In the genomic region with DNA sequence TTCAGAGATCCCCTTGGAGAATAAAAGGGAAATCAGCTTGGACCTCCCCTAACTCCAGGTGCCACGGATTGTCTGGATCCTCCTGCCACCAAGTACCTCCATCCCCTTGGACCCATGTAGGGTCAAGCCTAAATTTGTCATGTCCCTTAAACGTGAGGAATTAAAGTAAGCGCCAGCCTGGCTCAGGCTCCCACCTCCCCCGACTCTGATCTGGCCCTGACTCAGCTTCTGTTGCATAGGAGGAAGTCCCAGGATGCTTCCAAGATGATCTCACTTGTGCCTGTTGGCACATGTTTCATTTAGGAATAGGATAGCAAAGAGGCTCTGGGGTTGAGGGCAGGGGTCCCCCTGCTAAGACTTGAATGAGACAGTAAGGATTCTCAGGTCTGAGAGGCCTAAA, we compare ENCODE assay signal across 10 cellular contexts.
DNase-seq lines count a peak whose midpoint lies in the region; ATAC-seq and TF ChIP-seq lines count a peak whose summit lies in the region.
"Had no signal": no experiment of that assay in that cellular context is flagged by ENCODE, and none has a peak within 500 bp of the region (broad histone marks: within the 10 kb centered on the region; RNA-seq: fewer than 3 reads in every experiment).

No MANE protein-coding gene starts in this region.

- H3F3A ChIP-seq in SK-N-SH (replicated peaks; ENCODE audit: insufficient read depth), result no peaks in the 10 kb centered on the region

- no peaks in the 10 kb centered on the region for H3K9me2 ChIP-seq in HCT116 (ENCODE audit: insufficient read depth)
- no peaks in the 10 kb centered on the region for H3K9me2 ChIP-seq in SK-N-SH

- H3K4me3 ChIP-seq in HCT116 (replicated peaks in 1 of 2; ENCODE audit: low read depth in 1 of 2, low read length in 2 of 2) (no peak overlapping the region), SK-N-SH (ENCODE audit: low read depth in 2 of 2, low read length in 1 of 2) (no peak overlapping the region), fibroblast of pulmonary artery (replicated peaks; ENCODE audit: low read depth, low read length) (no peak overlapping the region), skeletal muscle cell (ENCODE audit: low read depth, low read length) (no peak overlapping the region)
- H3K4me3 ChIP-seq in CD4-positive, alpha-beta memory T cell (ENCODE audit: low read length in 2 of 2), result no peak overlapping the region
- H3K4me3 ChIP-seq: ascending aorta had no signal

- ATAC-seq in HCT116, result no peak
- ATAC-seq in activated CD4-positive, alpha-beta T cell treated with anti-CD3 and anti-CD28 coated beads for 36 hours, result no peak

- TF ChIP-seq RAD21 in HCT116 (IDR thresholded peaks at IDR 0.05; ENCODE audit: low read depth), result no peak
- no peak for TF ChIP-seq RAD21 in SK-N-SH (IDR thresholded peaks at IDR 0.05; ENCODE audit: low read length)

- intact Hi-C loops in HCT116 (cut with micrococcal nuclease), result no loop called here
- intact Hi-C loops in CD4-positive, alpha-beta memory T cell (cut with micrococcal nuclease), result loop anchor here (10.0 kb wide), 1 partner anchor 111 kb away; no protein-coding TSS in a partner anchor
- intact Hi-C loops in activated CD4-positive, alpha-beta T cell treated with anti-CD3 and anti-CD28 coated beads for 36 hours (cut with DNase I, micrococcal nuclease), result no loop called here

- H3K27ac ChIP-seq in HCT116 (ENCODE audit: low read depth, low read length) (no peak overlapping the region), SK-N-SH (ENCODE audit: low read depth in 2 of 2, low read length in 1 of 2) (peak overlapping the region in 1 of 2 experiments; percentile 70; a peak in 2 of 4 replicates)
- H3K27ac ChIP-seq in CD4-positive, alpha-beta memory T cell (ENCODE audit: low read depth, low read length), result no peak overlapping the region
- H3K27ac ChIP-seq: ascending aorta had no signal

- TF ChIP-seq CTCF in HCT116 (IDR thresholded peaks at IDR 0.05 in 2 of 3, conservative IDR thresholded peaks at IDR 0.05 in 1 of 3; ENCODE audit: borderline replicate concordance in 1 of 3, insufficient read depth in 1 of 3, low read depth in 2 of 3, low read length in 2 of 3) (no peak), SK-N-SH (IDR thresholded peaks at IDR 0.05) (no peak), fibroblast of pulmonary artery (IDR thresholded peaks at IDR 0.05; ENCODE audit: low read length, missing control alignments) (no peak)

- H3K27ac Mint-ChIP-seq in CD4-positive, alpha-beta memory T cell, result no peak overlapping the region
- no peak overlapping the region for H3K27ac Mint-ChIP-seq in activated CD4-positive, alpha-beta T cell treated with anti-CD3 and anti-CD28 coated beads for 36 hours

- peaks cover 0 to 3% (median 0%) of the 10 kb centered on the region in 8 donors for H3K9me3 Mint-ChIP-seq in CD4-positive, alpha-beta memory T cell
- H3K9me3 Mint-ChIP-seq in activated CD4-positive, alpha-beta T cell treated with anti-CD3 and anti-CD28 coated beads for 36 hours (ENCODE audit: low read depth), result peaks cover 9% of the 10 kb centered on the region

- no peak overlapping the region for H3K9ac ChIP-seq in HCT116 (ENCODE audit: low read length)
- peak overlapping the region; percentile 5; the same call in 1 of the 2 replicates for H3K9ac ChIP-seq in SK-N-SH

- peaks cover 0 to 1% of the 10 kb centered on the region in 2 donors for H3K27me3 Mint-ChIP-seq in CD4-positive, alpha-beta memory T cell
- H3K27me3 Mint-ChIP-seq in activated CD4-positive, alpha-beta T cell treated with anti-CD3 and anti-CD28 coated beads for 36 hours, result peaks cover 3% of the 10 kb centered on the region

- BruUV-seq in HCT116 (replicated peaks; lab: Mats Ljungman, UMichigan), result no TSS peak

- peak in 1 of 2 experiments; percentile 69; a peak in 1 of 4 replicates for TF ChIP-seq EP300 in SK-N-SH (IDR thresholded peaks at IDR 0.05; ENCODE audit: borderline replicate concordance in 1 of 2, low read depth in 1 of 2, low read length in 1 of 2)

- H3K4me1 ChIP-seq in HCT116 (ENCODE audit: control insufficient read depth in 1 of 2, insufficient read depth in 2 of 2, low read length in 2 of 2) (peaks cover 0 to 22% of the 10 kb centered on the region in 2 experiments; a peak in 2 of 4 replicates), SK-N-SH (ENCODE audit: control insufficient read depth in 1 of 2, insufficient read depth in 2 of 2, low read depth in 1 of 2, low read length in 1 of 2) (peaks cover 0 to 30% of the 10 kb centered on the region in 2 experiments; a peak in 2 of 4 replicates)
- peaks cover 13% of the 10 kb centered on the region for H3K4me1 ChIP-seq in CD4-positive, alpha-beta memory T cell (ENCODE audit: insufficient read depth, low read length)

- no peaks in the 10 kb centered on the region for H3K79me2 ChIP-seq in HCT116 (ENCODE audit: insufficient read depth, low read length)
- H3K79me2 ChIP-seq in SK-N-SH (ENCODE audit: insufficient read depth), result peaks cover 3% of the 10 kb centered on the region

- CTCF ChIA-PET in HCT116 (lab: Charles Lee) (interaction anchor here (0.5 kb wide), 1 partner anchor 275 kb away, joined by 4 read pairs; no protein-coding TSS in a partner anchor), SK-N-SH (lab: Yijun Ruan, JAX) (interaction anchor here (0.8 to 1.4 kb wide), 2 partner anchors 9 to 230 kb away, joined by 3 read pairs; no protein-coding TSS in a partner anchor)
- CTCF ChIA-PET in CD4-positive, alpha-beta memory T cell (lab: Charles Lee; ENCODE audit: partially characterized antibody), result no interaction called here
- CTCF ChIA-PET in activated CD4-positive, alpha-beta T cell treated with anti-CD3 and anti-CD28 coated beads for 36 hours (lab: Charles Lee), result no interaction called here

- WGBS in SK-N-SH (ENCODE audit: low lambda C conversion rate), result 8% methylated on average over 4 of the region's 4 CpGs

- no peaks in the 10 kb centered on the region for H3K36me3 Mint-ChIP-seq in CD4-positive, alpha-beta memory T cell
- peaks cover 3% of the 10 kb centered on the region for H3K36me3 Mint-ChIP-seq in activated CD4-positive, alpha-beta T cell treated with anti-CD3 and anti-CD28 coated beads for 36 hours (ENCODE audit: low read depth)

- no peak overlapping the region for H3K4me3 Mint-ChIP-seq in CD4-positive, alpha-beta memory T cell
- no peak overlapping the region for H3K4me3 Mint-ChIP-seq in activated CD4-positive, alpha-beta T cell treated with anti-CD3 and anti-CD28 coated beads for 36 hours

- DNase-seq in HCT116 (ENCODE audit: low read depth, low spot score), result no peak
- DNase-seq in SK-N-SH, result no peak
- peak; percentile 73 for DNase-seq in fibroblast of pulmonary artery (ENCODE audit: low read depth)
- peak; percentile 67 for DNase-seq in skeletal muscle cell (ENCODE audit: low read depth)
- DNase-seq in activated T-cell treated with anti-CD3 and anti-CD28 coated beads, Interleukin-2, amount 50 U/mL, for 1 hour, result no peak
- no peak for DNase-seq in NCI-H2107 (lab: John Stamatoyannopoulos, UW)
- no peak for DNase-seq in CD4-positive, alpha-beta memory T cell
- DNase-seq in activated CD4-positive, alpha-beta T cell treated with anti-CD3 and anti-CD28 coated beads for 36 hours, result no peak
- DNase-seq: midbrain had no signal

- H4K20me1 ChIP-seq in HCT116 (ENCODE audit: insufficient read depth) (no peaks in the 10 kb centered on the region), SK-N-SH (ENCODE audit: insufficient read depth) (no peaks in the 10 kb centered on the region)

- H3K36me3 ChIP-seq in HCT116 (ENCODE audit: control insufficient read depth in 1 of 2, insufficient read depth in 2 of 2, low read length in 2 of 2), result no peaks in the 10 kb centered on the region
- no peaks in the 10 kb centered on the region for H3K36me3 ChIP-seq in SK-N-SH (replicated peaks in 1 of 2; ENCODE audit: control insufficient read depth in 1 of 2, insufficient read depth in 2 of 2, low read length in 1 of 2)
- no peaks in the 10 kb centered on the region for H3K36me3 ChIP-seq in CD4-positive, alpha-beta memory T cell (ENCODE audit: insufficient read depth, low read length)
- H3K36me3 ChIP-seq: ascending aorta had no signal

- H3K9me3 ChIP-seq in HCT116 (ENCODE audit: control insufficient read depth in 1 of 2, insufficient read depth in 1 of 2, low read depth in 1 of 2, low read length in 2 of 2) (no peaks in the 10 kb centered on the region), SK-N-SH (no peaks in the 10 kb centered on the region)
- no peaks in the 10 kb centered on the region for H3K9me3 ChIP-seq in CD4-positive, alpha-beta memory T cell (ENCODE audit: control insufficient read depth in 1 of 2, low read length in 2 of 2)
- H3K9me3 ChIP-seq: ascending aorta had no signal

- peaks cover 11 to 26% (median 18%) of the 10 kb centered on the region in 4 donors for H3K4me1 Mint-ChIP-seq in CD4-positive, alpha-beta memory T cell
- H3K4me1 Mint-ChIP-seq in activated CD4-positive, alpha-beta T cell treated with anti-CD3 and anti-CD28 coated beads for 36 hours, result peaks cover 18% of the 10 kb centered on the region

- peak overlapping the region; percentile 32 for H3K4me2 ChIP-seq in HCT116 (ENCODE audit: low read length)
- peak overlapping the region; percentile 16; the same call in 1 of the 2 replicates for H3K4me2 ChIP-seq in SK-N-SH

- H3K27me3 ChIP-seq in HCT116 (ENCODE audit: insufficient read depth, low read length) (no peaks in the 10 kb centered on the region), SK-N-SH (ENCODE audit: insufficient read depth) (no peaks in the 10 kb centered on the region)
- H3K27me3 ChIP-seq in CD4-positive, alpha-beta memory T cell (ENCODE audit: insufficient read depth, low read length), result no peaks in the 10 kb centered on the region
- H3K27me3 ChIP-seq: ascending aorta had no signal

- POLR2A ChIA-PET in HCT116 (lab: Charles Lee), result interaction anchor here (0.9 kb wide), 1 partner anchor 232 kb away, joined by 3 read pairs; a partner anchor contains a TSS
- POLR2A ChIA-PET in SK-N-SH (lab: Yijun Ruan, JAX), result no interaction called here
- POLR2A ChIA-PET in CD4-positive, alpha-beta memory T cell (lab: Charles Lee; ENCODE audit: partially characterized antibody), result no interaction called here
- POLR2A ChIA-PET in activated CD4-positive, alpha-beta T cell treated with anti-CD3 and anti-CD28 coated beads for 36 hours (lab: Charles Lee), result interaction anchor here (0.7 kb wide), 1 partner anchor 28 kb away, joined by 3 read pairs; no protein-coding TSS in a partner anchor

- RAD21 ChIA-PET in HCT116 (lab: Charles Lee; ENCODE audit: low non-redundant PET in 1 of 2, low total read pairs in 2 of 2, uncharacterized antibody in 2 of 2, unreplicated experiment in 2 of 2), result no interaction called here

- TF ChIP-seq POLR2A in HCT116 (IDR thresholded peaks at IDR 0.05; ENCODE audit: borderline replicate concordance, extremely low read depth, insufficient read depth, insufficient read length), result no peak

- H2AFZ ChIP-seq in HCT116 (ENCODE audit: low read depth, low read length, poor library complexity, severe bottlenecking) (peak overlapping the region; percentile 6), SK-N-SH (ENCODE audit: low read depth) (peak overlapping the region; percentile 26; the same call in 1 of the 2 replicates)

TF ChIP-seq in HCT116, 20 proteins besides CTCF, POLR2A, EP300 and RAD21:
- TF ChIP-seq CBX3 (IDR thresholded peaks at IDR 0.05; ENCODE audit: low read depth) (no peak), FOSL1 (IDR thresholded peaks at IDR 0.05; ENCODE audit: low read depth) (peak; percentile 28; the same call in 1 of the 2 replicates)

TF ChIP-seq in SK-N-SH, 30 proteins besides CTCF, POLR2A, EP300 and RAD21 (continues in another document):
- peak; percentile 66; the same call in 1 of the 2 replicates for TF ChIP-seq TEAD4 (IDR thresholded peaks at IDR 0.05; ENCODE audit: borderline replicate concordance, insufficient read depth)

Comparison
In these comparisons a context has a peak if more than half of its experiments do, and no peak if none do; other contexts are left out.
1. DNase-seq: peak in fibroblast of pulmonary artery (single experiment) and skeletal muscle cell (single experiment); none in HCT116 (single experiment), SK-N-SH (single experiment), activated T-cell treated with anti-CD3 and anti-CD28 coated beads, Interleukin-2, amount 50 U/mL, for 1 hour (single experiment), NCI-H2107 (single experiment), CD4-positive, alpha-beta memory T cell (0 of 5) and activated CD4-positive, alpha-beta T cell treated with anti-CD3 and anti-CD28 coated beads for 36 hours (single experiment).
2. CTCF ChIA-PET loops: an anchor here in HCT116 (0.5 kb wide) and SK-N-SH (0.8 to 1.4 kb wide); none called in CD4-positive, alpha-beta memory T cell and activated CD4-positive, alpha-beta T cell treated with anti-CD3 and anti-CD28 coated beads for 36 hours.
3. POLR2A ChIA-PET loops: an anchor here in HCT116 (0.9 kb wide) and activated CD4-positive, alpha-beta T cell treated with anti-CD3 and anti-CD28 coated beads for 36 hours (0.7 kb wide); none called in SK-N-SH and CD4-positive, alpha-beta memory T cell.